1 cellular context compared by ENCODE assay signal in genomic region chr19:45782820-45783785, GRCh38.
TF ChIP-seq lines count a peak whose summit lies in the region.

No MANE protein-coding gene starts in this region.

TF ChIP-seq in IMR-90, 13 proteins besides CTCF, POLR2A, EP300 and RAD21:
- TF ChIP-seq MAZ (IDR thresholded peaks at IDR 0.05; ENCODE audit: borderline replicate concordance, low read depth, low read length), result 0 out of 2 replicates have a peak, but pooled peaks have one; percentile 17
- TF ChIP-seq, protein P1, sequence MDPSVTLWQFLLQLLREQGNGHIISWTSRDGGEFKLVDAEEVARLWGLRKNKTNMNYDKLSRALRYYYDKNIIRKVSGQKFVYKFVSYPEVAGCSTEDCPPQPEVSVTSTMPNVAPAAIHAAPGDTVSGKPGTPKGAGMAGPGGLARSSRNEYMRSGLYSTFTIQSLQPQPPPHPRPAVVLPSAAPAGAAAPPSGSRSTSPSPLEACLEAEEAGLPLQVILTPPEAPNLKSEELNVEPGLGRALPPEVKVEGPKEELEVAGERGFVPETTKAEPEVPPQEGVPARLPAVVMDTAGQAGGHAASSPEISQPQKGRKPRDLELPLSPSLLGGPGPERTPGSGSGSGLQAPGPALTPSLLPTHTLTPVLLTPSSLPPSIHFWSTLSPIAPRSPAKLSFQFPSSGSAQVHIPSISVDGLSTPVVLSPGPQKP (IDR thresholded peaks at IDR 0.05; ENCODE audit: borderline replicate concordance, low read depth, low read length), result no peak
- TF ChIP-seq RFX5 (IDR thresholded peaks at IDR 0.05; ENCODE audit: low read depth, low read length), result no peak
